In genomic region chr12:80299976-80300375, GRCh38 we compare ENCODE assay signal across 12 cellular contexts.
A peak's percentile ranks its signal among the peaks of the same experiment; 100 is the strongest.
DNase-seq lines count a peak whose midpoint lies in the region; ATAC-seq, FAIRE-seq and TF ChIP-seq lines count a peak whose summit lies in the region.
"Had no signal": no experiment of that assay in that cellular context is flagged by ENCODE, and none has a peak within 500 bp of the region (broad histone marks: within the 10 kb centered on the region; RNA-seq: fewer than 3 reads in every experiment).

No MANE protein-coding gene starts in this region.

- TF ChIP-seq CTCF in KMS-11 (conservative IDR thresholded peaks at IDR 0.05; ENCODE audit: low read depth, low read length) (no peak), osteocyte (IDR thresholded peaks at IDR 0.05) (no peak)

- H3K27me3 Mint-ChIP-seq in osteocyte (ENCODE audit: unreplicated experiment) = no peaks in the 10 kb centered on the region
- H3K27me3 Mint-ChIP-seq: activated CD8-positive, alpha-beta T cell treated with anti-CD3 and anti-CD28 coated beads for 36 hours had no signal

- no peaks in the 10 kb centered on the region for H3K36me3 Mint-ChIP-seq in osteocyte (ENCODE audit: unreplicated experiment)

- no peak for DNase-seq in GM18507 (ENCODE audit: extremely low spot score, insufficient read length, low read depth)
- DNase-seq in left colon = no peak
- no peak for DNase-seq in NCI-H526 treated with DMSO at 0.1 percent for 48 hours (lab: John Stamatoyannopoulos, UW)
- no peak for DNase-seq in osteocyte (ENCODE audit: extremely low spot score, unreplicated experiment)
- DNase-seq in UCSD-AML1 (lab: John Stamatoyannopoulos, UW; ENCODE audit: unreplicated experiment) = no peak
- DNase-seq: activated CD8-positive, alpha-beta T cell treated with anti-CD3 and anti-CD28 coated beads for 36 hours; adrenal gland; hippocampal formation; NCI-H446 had no signal

- H3K27ac ChIP-seq in KMS-11 = peak overlapping the region; percentile 50
- H3K27ac ChIP-seq: adrenal gland had no signal

- peak overlapping the region; percentile 95 for H3K4me2 ChIP-seq in KMS-11

- no peaks in the 10 kb centered on the region for H3K4me1 Mint-ChIP-seq in osteocyte (ENCODE audit: unreplicated experiment)

- no peak overlapping the region for H3K27ac Mint-ChIP-seq in osteocyte (ENCODE audit: unreplicated experiment)
- H3K27ac Mint-ChIP-seq: activated CD8-positive, alpha-beta T cell treated with anti-CD3 and anti-CD28 coated beads for 36 hours had no signal

- H3K9ac ChIP-seq in KMS-11 = peak overlapping the region; percentile 15; the same call in 1 of the 2 replicates

- H3K36me3 ChIP-seq in KMS-11 (ENCODE audit: insufficient read depth) = no peaks in the 10 kb centered on the region
- H3K36me3 ChIP-seq: adrenal gland had no signal

- H3K79me2 ChIP-seq in KMS-11 (ENCODE audit: insufficient read depth, low read depth) = no peaks in the 10 kb centered on the region

- no peaks in the 10 kb centered on the region for H3K27me3 ChIP-seq in KMS-11 (ENCODE audit: insufficient read depth, low read depth)
- H3K27me3 ChIP-seq: adrenal gland had no signal

- no peaks in the 10 kb centered on the region for H4K20me1 ChIP-seq in KMS-11 (ENCODE audit: insufficient read depth)

- H3K9me3 Mint-ChIP-seq in osteocyte (ENCODE audit: unreplicated experiment) = no peaks in the 10 kb centered on the region
- H3K9me3 Mint-ChIP-seq: activated CD8-positive, alpha-beta T cell treated with anti-CD3 and anti-CD28 coated beads for 36 hours had no signal

- no peak overlapping the region for H3K4me3 Mint-ChIP-seq in osteocyte (ENCODE audit: unreplicated experiment)
- H3K4me3 Mint-ChIP-seq: activated CD8-positive, alpha-beta T cell treated with anti-CD3 and anti-CD28 coated beads for 36 hours had no signal

- peak; percentile 75 for FAIRE-seq in GM18507 (lab: Jason Lieb, UNC)

- ATAC-seq in GM19467 (IDR thresholded peaks at IDR 0.05; ENCODE audit: unreplicated experiment) (peak; percentile 66), HG02938 (IDR thresholded peaks at IDR 0.05; ENCODE audit: unreplicated experiment) (peak; percentile 81), left colon (no peak)
- ATAC-seq: activated CD8-positive, alpha-beta T cell treated with anti-CD3 and anti-CD28 coated beads for 36 hours had no signal

- H2AFZ ChIP-seq in KMS-11 (ENCODE audit: low read depth) = peak overlapping the region; percentile 4

- peaks cover 45% of the 10 kb centered on the region for H3K4me1 ChIP-seq in KMS-11 (ENCODE audit: low read depth, poor library complexity, severe bottlenecking)
- H3K4me1 ChIP-seq: adrenal gland had no signal

- H3K4me3 ChIP-seq in KMS-11 (IDR thresholded peaks at IDR 0.05; ENCODE audit: insufficient read depth, low read depth, low read length) = no peak overlapping the region
- H3K4me3 ChIP-seq: adrenal gland had no signal

- intact Hi-C loops in left colon (cut with DNase I, micrococcal nuclease) = no loop called here
